1 cellular context compared by ENCODE assay signal in genomic region chr2:108579631-108580030, GRCh38.
A peak's percentile ranks its signal among the peaks of the same experiment; 100 is the strongest.
TF ChIP-seq lines count a peak whose summit lies in the region.

No MANE protein-coding gene starts in this region.

TF ChIP-seq in HepG2, 621 proteins besides CTCF, POLR2A, EP300 and RAD21 (continued from another document):
- TF ChIP-seq AFF4 (CRISPR knock-in tag; IDR thresholded peaks at IDR 0.05) (no peak), THYN1 (CRISPR knock-in tag; IDR thresholded peaks at IDR 0.05; ENCODE audit: borderline replicate concordance, low read depth) (no peak), SMAD3 (CRISPR knock-in tag; IDR thresholded peaks at IDR 0.05) (no peak), ZNF660 (CRISPR knock-in tag; IDR thresholded peaks at IDR 0.05; ENCODE audit: borderline replicate concordance, low read depth) (no peak), MBNL3 (CRISPR knock-in tag; conservative IDR thresholded peaks at IDR 0.05) (no peak), ZNF773 (CRISPR knock-in tag; IDR thresholded peaks at IDR 0.05; ENCODE audit: borderline replicate concordance) (no peak), IKZF5 (CRISPR knock-in tag; IDR thresholded peaks at IDR 0.05) (no peak), WIZ (CRISPR knock-in tag; IDR thresholded peaks at IDR 0.05) (no peak)
- TF ChIP-seq, protein P1, sequence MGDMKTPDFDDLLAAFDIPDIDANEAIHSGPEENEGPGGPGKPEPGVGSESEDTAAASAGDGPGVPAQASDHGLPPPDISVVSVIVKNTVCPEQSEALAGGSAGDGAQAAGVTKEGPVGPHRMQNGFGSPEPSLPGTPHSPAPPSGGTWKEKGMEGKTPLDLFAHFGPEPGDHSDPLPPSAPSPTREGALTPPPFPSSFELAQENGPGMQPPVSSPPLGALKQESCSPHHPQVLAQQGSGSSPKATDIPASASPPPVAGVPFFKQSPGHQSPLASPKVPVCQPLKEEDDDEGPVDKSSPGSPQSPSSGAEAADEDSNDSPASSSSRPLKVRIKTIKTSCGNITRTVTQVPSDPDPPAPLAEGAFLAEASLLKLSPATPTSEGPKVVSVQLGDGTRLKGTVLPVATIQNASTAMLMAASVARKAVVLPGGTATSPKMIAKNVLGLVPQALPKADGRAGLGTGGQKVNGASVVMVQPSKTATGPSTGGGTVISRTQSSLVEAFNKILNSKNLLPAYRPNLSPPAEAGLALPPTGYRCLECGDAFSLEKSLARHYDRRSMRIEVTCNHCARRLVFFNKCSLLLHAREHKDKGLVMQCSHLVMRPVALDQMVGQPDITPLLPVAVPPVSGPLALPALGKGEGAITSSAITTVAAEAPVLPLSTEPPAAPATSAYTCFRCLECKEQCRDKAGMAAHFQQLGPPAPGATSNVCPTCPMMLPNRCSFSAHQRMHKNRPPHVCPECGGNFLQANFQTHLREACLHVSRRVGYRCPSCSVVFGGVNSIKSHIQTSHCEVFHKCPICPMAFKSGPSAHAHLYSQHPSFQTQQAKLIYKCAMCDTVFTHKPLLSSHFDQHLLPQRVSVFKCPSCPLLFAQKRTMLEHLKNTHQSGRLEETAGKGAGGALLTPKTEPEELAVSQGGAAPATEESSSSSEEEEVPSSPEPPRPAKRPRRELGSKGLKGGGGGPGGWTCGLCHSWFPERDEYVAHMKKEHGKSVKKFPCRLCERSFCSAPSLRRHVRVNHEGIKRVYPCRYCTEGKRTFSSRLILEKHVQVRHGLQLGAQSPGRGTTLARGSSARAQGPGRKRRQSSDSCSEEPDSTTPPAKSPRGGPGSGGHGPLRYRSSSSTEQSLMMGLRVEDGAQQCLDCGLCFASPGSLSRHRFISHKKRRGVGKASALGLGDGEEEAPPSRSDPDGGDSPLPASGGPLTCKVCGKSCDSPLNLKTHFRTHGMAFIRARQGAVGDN (CRISPR knock-in tag; IDR thresholded peaks at IDR 0.05) = 0 out of 2 replicates have a peak, but pooled peaks have one; percentile 13
